In the genomic region with DNA sequence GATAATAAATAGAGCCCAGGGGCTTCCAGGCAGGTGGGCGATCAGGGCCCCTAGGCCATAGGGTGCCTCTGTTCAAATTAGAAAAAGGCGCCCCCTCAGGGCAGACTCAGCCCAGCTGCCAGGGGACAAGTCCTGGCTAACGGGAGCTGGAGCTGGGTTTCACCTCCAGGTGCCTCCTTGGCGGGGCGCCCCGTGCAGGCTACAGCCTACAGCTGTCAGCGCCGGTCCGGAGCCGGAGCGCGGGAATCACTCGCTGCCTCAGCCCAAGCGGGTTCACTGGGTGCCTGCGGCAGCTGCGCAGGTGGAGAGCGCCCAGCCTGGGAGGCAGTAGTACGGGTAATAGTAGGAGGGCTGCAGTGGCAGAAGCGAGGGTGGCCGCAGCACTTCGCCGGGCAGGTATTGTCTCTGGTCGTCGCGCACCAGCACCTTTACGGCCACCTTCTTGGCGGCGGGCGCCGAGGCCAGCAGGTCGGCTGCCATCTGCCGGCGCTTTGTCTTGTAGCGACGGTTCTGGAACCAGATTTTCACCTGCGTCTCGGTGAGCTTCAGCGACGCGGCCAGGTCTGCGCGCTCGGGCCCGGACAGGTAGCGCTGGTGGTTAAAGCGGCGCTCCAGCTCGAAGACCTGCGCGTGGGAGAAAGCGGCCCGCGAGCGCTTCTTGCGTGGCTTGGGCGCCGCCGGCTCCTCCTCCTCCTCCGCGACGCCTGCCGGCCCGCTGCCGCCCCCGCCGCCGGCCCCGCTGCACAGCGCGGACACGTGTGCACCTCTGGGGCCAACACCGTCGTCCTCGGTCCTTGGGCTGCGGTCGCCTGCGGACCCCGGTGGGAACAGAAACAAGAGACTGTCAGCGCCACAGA, we compare ENCODE assay signal across 8 cellular contexts. TPM values are rescaled to one million over a fixed set of nuclear protein-coding genes. Genes with fewer than 3 reads are reported as not detected.
A peak's percentile ranks its signal among the peaks of the same experiment; 100 is the strongest.
DNase-seq lines count a peak whose midpoint lies in the region; ATAC-seq, FAIRE-seq and TF ChIP-seq lines count a peak whose summit lies in the region.

No MANE protein-coding gene starts in this region.

- H3K4me3 Mint-ChIP-seq in WTC11: peak overlapping the region; percentile 62

- TF ChIP-seq CTCF in WTC11 (IDR thresholded peaks at IDR 0.05) (no peak), suprapubic skin (IDR thresholded peaks at IDR 0.05) (peak in 1 of 2 donors; percentile 19)

- peaks cover 68% of the 10 kb centered on the region for H3K4me1 Mint-ChIP-seq in WTC11

- H3K27me3 ChIP-seq in ACC112 (ENCODE audit: insufficient read depth, low read length): peaks cover 91% of the 10 kb centered on the region
- H3K27me3 ChIP-seq in iPS-15b (ENCODE audit: control insufficient read depth, insufficient read depth, low read length): peaks cover 92% of the 10 kb centered on the region
- H3K27me3 ChIP-seq in suprapubic skin: peaks cover 100% of the 10 kb centered on the region

- H3K27ac Mint-ChIP-seq in WTC11: no peak overlapping the region

- ATAC-seq in GM18867 (IDR thresholded peaks at IDR 0.05; ENCODE audit: unreplicated experiment): peak; percentile 34
- peak; percentile 14 for ATAC-seq in WTC11
- ATAC-seq in GM19452 (IDR thresholded peaks at IDR 0.05; ENCODE audit: unreplicated experiment): no peak

- H3K9me3 Mint-ChIP-seq in WTC11: no peaks in the 10 kb centered on the region

- H3K36me3 Mint-ChIP-seq in WTC11: peaks cover 6% of the 10 kb centered on the region; the same call in 1 of the 2 replicates

- CTCF ChIA-PET in WTC11 (lab: Charles Lee): interaction anchor here (0.8 to 5.7 kb wide), 16 partner anchors 8 to 697 kb away, joined by 3 to 69 read pairs (median 6); a partner anchor contains a TSS

- no peaks in the 10 kb centered on the region for H3K4me1 ChIP-seq in ACC112 (ENCODE audit: control insufficient read depth, insufficient read depth, low read length, unreplicated experiment)
- peaks cover 14% of the 10 kb centered on the region for H3K4me1 ChIP-seq in iPS-15b (ENCODE audit: control insufficient read depth, insufficient read depth, low read length)
- H3K4me1 ChIP-seq in suprapubic skin: peaks cover 63% of the 10 kb centered on the region

- no peaks in the 10 kb centered on the region for H3K79me2 ChIP-seq in ACC112 (ENCODE audit: control insufficient read depth, insufficient read depth, low read length, unreplicated experiment)

- H3K4me3 ChIP-seq in ACC112 (ENCODE audit: low read depth, low read length): peak overlapping the region; percentile 27; the same call in 1 of the 2 replicates
- peak overlapping the region; percentile 45 for H3K4me3 ChIP-seq in iPS-15b (ENCODE audit: low read depth, low read length)
- H3K4me3 ChIP-seq in suprapubic skin: peak overlapping the region; percentile 27

- H3K27ac ChIP-seq in ACC112 (ENCODE audit: low read depth, low read length) (no peak overlapping the region), suprapubic skin (no peak overlapping the region)

- H3K9ac ChIP-seq in iPS-15b (ENCODE audit: low read depth, low read length): no peak overlapping the region

- TF ChIP-seq POLR2A in suprapubic skin (IDR thresholded peaks at IDR 0.05): no peak
- no peak for TF ChIP-seq POLR2A in H54 (IDR thresholded peaks at IDR 0.05; ENCODE audit: low read depth, low read length)

- TF ChIP-seq EP300 in suprapubic skin (IDR thresholded peaks at IDR 0.05): no peak

- H3K36me3 ChIP-seq in ACC112 (ENCODE audit: insufficient read depth, low read length): no peaks in the 10 kb centered on the region
- no peaks in the 10 kb centered on the region for H3K36me3 ChIP-seq in iPS-15b (ENCODE audit: control insufficient read depth, insufficient read depth, low read length)
- no peaks in the 10 kb centered on the region for H3K36me3 ChIP-seq in suprapubic skin

- WGBS in suprapubic skin: 22% methylated on average over 19 of the region's 79 CpGs

- DNase-seq in WTC11 (ENCODE audit: low spot score) (peak; percentile 80), suprapubic skin (ENCODE audit: low spot score in 2 of 2) (no peak), superior temporal gyrus (ENCODE audit: extremely low spot score) (no peak), H54 (ENCODE audit: insufficient read length, low spot score) (no peak)

- POLR2A ChIA-PET in WTC11 (lab: Charles Lee): interaction anchor here (1.9 kb wide), 1 partner anchor 58 kb away, joined by 6 read pairs; a partner anchor contains a TSS

- FAIRE-seq in H54 (lab: Jason Lieb, UNC): no peak

- H2AFZ ChIP-seq in ACC112 (ENCODE audit: low read length, unreplicated experiment): no peak overlapping the region

- H3K27me3 Mint-ChIP-seq in WTC11 (ENCODE audit: low read depth): peaks cover 98% of the 10 kb centered on the region

- H3K9me3 ChIP-seq in iPS-15b (ENCODE audit: control insufficient read depth, insufficient read depth, low read length) (no peaks in the 10 kb centered on the region), suprapubic skin (no peaks in the 10 kb centered on the region)

TF ChIP-seq in WTC11, 78 proteins besides CTCF, POLR2A, EP300 and RAD21 (continues in another document):
- TF ChIP-seq GTF2I (CRISPR knock-in tag; conservative IDR thresholded peaks at IDR 0.05) (no peak), EMX1 (CRISPR knock-in tag; IDR thresholded peaks at IDR 0.05) (no peak), ZNF232 (CRISPR knock-in tag; IDR thresholded peaks at IDR 0.05) (no peak), KAT7 (CRISPR knock-in tag; IDR thresholded peaks at IDR 0.05; ENCODE audit: borderline replicate concordance) (0 out of 2 replicates have a peak, but pooled peaks have one; percentile 72), ZNF423 (CRISPR knock-in tag; IDR thresholded peaks at IDR 0.05) (peak; percentile 33; the same call in 1 of the 2 replicates)
- TF ChIP-seq, protein P1, sequence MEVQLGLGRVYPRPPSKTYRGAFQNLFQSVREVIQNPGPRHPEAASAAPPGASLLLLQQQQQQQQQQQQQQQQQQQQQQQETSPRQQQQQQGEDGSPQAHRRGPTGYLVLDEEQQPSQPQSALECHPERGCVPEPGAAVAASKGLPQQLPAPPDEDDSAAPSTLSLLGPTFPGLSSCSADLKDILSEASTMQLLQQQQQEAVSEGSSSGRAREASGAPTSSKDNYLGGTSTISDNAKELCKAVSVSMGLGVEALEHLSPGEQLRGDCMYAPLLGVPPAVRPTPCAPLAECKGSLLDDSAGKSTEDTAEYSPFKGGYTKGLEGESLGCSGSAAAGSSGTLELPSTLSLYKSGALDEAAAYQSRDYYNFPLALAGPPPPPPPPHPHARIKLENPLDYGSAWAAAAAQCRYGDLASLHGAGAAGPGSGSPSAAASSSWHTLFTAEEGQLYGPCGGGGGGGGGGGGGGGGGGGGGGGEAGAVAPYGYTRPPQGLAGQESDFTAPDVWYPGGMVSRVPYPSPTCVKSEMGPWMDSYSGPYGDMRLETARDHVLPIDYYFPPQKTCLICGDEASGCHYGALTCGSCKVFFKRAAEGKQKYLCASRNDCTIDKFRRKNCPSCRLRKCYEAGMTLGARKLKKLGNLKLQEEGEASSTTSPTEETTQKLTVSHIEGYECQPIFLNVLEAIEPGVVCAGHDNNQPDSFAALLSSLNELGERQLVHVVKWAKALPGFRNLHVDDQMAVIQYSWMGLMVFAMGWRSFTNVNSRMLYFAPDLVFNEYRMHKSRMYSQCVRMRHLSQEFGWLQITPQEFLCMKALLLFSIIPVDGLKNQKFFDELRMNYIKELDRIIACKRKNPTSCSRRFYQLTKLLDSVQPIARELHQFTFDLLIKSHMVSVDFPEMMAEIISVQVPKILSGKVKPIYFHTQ (CRISPR knock-in tag; IDR thresholded peaks at IDR 0.05): no peak
- TF ChIP-seq, protein P2, sequence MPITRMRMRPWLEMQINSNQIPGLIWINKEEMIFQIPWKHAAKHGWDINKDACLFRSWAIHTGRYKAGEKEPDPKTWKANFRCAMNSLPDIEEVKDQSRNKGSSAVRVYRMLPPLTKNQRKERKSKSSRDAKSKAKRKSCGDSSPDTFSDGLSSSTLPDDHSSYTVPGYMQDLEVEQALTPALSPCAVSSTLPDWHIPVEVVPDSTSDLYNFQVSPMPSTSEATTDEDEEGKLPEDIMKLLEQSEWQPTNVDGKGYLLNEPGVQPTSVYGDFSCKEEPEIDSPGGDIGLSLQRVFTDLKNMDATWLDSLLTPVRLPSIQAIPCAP (CRISPR knock-in tag; IDR thresholded peaks at IDR 0.05): no peak; the same call in 1 of the 2 replicates
- TF ChIP-seq, protein P3, sequence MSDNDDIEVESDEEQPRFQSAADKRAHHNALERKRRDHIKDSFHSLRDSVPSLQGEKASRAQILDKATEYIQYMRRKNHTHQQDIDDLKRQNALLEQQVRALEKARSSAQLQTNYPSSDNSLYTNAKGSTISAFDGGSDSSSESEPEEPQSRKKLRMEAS (CRISPR knock-in tag; IDR thresholded peaks at IDR 0.05): peak; percentile 78; the same call in 1 of the 2 replicates
- TF ChIP-seq, protein P4, sequence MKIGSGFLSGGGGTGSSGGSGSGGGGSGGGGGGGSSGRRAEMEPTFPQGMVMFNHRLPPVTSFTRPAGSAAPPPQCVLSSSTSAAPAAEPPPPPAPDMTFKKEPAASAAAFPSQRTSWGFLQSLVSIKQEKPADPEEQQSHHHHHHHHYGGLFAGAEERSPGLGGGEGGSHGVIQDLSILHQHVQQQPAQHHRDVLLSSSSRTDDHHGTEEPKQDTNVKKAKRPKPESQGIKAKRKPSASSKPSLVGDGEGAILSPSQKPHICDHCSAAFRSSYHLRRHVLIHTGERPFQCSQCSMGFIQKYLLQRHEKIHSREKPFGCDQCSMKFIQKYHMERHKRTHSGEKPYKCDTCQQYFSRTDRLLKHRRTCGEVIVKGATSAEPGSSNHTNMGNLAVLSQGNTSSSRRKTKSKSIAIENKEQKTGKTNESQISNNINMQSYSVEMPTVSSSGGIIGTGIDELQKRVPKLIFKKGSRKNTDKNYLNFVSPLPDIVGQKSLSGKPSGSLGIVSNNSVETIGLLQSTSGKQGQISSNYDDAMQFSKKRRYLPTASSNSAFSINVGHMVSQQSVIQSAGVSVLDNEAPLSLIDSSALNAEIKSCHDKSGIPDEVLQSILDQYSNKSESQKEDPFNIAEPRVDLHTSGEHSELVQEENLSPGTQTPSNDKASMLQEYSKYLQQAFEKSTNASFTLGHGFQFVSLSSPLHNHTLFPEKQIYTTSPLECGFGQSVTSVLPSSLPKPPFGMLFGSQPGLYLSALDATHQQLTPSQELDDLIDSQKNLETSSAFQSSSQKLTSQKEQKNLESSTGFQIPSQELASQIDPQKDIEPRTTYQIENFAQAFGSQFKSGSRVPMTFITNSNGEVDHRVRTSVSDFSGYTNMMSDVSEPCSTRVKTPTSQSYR (CRISPR knock-in tag; IDR thresholded peaks at IDR 0.05): no peak

RNA-seq across cellular contexts. Expression of a gene that starts 2.4 kb away (rescaled TPM):
- 0.07 TPM in 1 of 3 replicates, not detected in the others for total RNA-seq in WTC11 (2021)
- total RNA-seq in suprapubic skin: under 1 TPM in 2 of 4 donors, not detected in 2; 0.24 to 0.26 TPM

RNA-seq across cellular contexts. Expression of a gene that starts 57.8 kb away (rescaled TPM):
- total RNA-seq in WTC11 (2021): 17.1 to 18.4 TPM (median 17.4 TPM) in 3 replicates
- total RNA-seq in suprapubic skin: 10 to 100 TPM in 3 of 4 donors, 1 to 10 TPM in 1; 9.7 to 17.6 (median 12.6) TPM
